In the genomic region with DNA sequence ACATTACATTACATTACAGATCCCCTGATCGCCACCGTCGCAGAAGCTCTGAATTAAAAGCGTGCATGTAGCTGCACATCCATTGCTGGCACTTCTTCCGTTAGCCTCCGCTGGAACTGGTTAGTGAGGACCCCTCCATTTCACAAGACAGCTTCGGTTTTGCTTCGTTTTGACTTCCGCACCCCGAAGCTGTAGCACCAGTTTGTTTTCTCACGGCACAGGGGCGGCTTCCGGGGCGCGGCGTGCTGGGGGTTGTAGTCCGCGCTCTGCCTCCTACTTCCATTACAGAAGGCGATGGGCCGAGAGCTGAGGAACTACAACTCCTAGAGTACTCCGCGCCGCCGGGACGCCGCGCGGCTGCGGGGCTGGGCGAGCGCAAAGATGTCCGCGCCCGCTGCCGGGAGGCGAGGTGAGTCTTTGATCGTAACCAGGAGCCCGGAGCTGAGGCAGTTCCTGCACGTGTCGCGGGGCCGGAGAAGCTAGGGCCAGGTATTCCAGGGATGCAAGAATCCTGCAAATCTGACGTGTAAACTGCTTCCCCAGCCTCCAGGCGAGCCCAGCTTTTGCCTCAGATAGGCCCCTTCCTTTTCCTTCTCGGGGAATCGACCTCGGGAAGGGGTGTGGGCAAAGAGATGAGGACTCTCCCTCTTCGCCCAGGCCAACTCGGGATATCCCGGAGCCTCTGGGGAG, we compare ENCODE assay signal across 1 cellular context.
TF ChIP-seq lines count a peak whose summit lies in the region.

A gene (plus strand): TSS at position 352 of the 690 bp plus-strand sequence. CDS start 387 bp downstream, outside the sequence.

TF ChIP-seq in HepG2, 621 proteins besides CTCF, POLR2A, EP300 and RAD21 (continued from another document and continues in another):
- TF ChIP-seq, protein P1, sequence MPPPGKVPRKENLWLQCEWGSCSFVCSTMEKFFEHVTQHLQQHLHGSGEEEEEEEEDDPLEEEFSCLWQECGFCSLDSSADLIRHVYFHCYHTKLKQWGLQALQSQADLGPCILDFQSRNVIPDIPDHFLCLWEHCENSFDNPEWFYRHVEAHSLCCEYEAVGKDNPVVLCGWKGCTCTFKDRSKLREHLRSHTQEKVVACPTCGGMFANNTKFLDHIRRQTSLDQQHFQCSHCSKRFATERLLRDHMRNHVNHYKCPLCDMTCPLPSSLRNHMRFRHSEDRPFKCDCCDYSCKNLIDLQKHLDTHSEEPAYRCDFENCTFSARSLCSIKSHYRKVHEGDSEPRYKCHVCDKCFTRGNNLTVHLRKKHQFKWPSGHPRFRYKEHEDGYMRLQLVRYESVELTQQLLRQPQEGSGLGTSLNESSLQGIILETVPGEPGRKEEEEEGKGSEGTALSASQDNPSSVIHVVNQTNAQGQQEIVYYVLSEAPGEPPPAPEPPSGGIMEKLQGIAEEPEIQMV (CRISPR knock-in tag; IDR thresholded peaks at IDR 0.05; ENCODE audit: low read depth) = no peak; the same call in 1 of the 2 replicates
- TF ChIP-seq TBX3 (IDR thresholded peaks at IDR 0.05; ENCODE audit: borderline replicate concordance) (no peak), KLF13 (CRISPR knock-in tag; IDR thresholded peaks at IDR 0.05) (no peak), HOXA9 (CRISPR knock-in tag; IDR thresholded peaks at IDR 0.05; ENCODE audit: borderline replicate concordance) (no peak), TEAD3 (CRISPR knock-in tag; optimal IDR thresholded peaks at IDR 0.05; ENCODE audit: borderline replicate concordance) (no peak), ETV5 (CRISPR knock-in tag; IDR thresholded peaks at IDR 0.05; ENCODE audit: borderline replicate concordance) (peak; percentile 79), RFXANK (CRISPR knock-in tag; IDR thresholded peaks at IDR 0.05) (no peak), WIZ (CRISPR knock-in tag; IDR thresholded peaks at IDR 0.05) (no peak), ZNF607 (CRISPR knock-in tag; IDR thresholded peaks at IDR 0.05; ENCODE audit: borderline replicate concordance) (0 out of 2 replicates have a peak, but pooled peaks have one; percentile 28), ARHGAP35 (CRISPR knock-in tag; IDR thresholded peaks at IDR 0.05; ENCODE audit: borderline replicate concordance) (no peak), SRSF9 (IDR thresholded peaks at IDR 0.05; ENCODE audit: borderline replicate concordance, insufficient read depth, low read depth, low read length, poor library complexity, severe bottlenecking) (no peak), LCORL (IDR thresholded peaks at IDR 0.05) (no peak), LCORL (CRISPR knock-in tag; IDR thresholded peaks at IDR 0.05) (0 out of 2 replicates have a peak, but pooled peaks have one; percentile 13), ZNF484 (CRISPR knock-in tag; IDR thresholded peaks at IDR 0.05; ENCODE audit: borderline replicate concordance, low read depth) (no peak), GPN1 (CRISPR knock-in tag; IDR thresholded peaks at IDR 0.05; ENCODE audit: borderline replicate concordance) (peak; percentile 22; the same call in 1 of the 2 replicates), ZFY (CRISPR knock-in tag; IDR thresholded peaks at IDR 0.05) (peak; percentile 87), SOX13 (IDR thresholded peaks at IDR 0.05) (no peak), SOX13 (CRISPR knock-in tag; conservative IDR thresholded peaks at IDR 0.05 in 1 of 2, IDR thresholded peaks at IDR 0.05 in 1 of 2) (0 out of 4 replicates have a peak, but pooled peaks of 1 of the 2 experiments have one; percentile 6), ZNF724P (CRISPR knock-in tag; IDR thresholded peaks at IDR 0.05; ENCODE audit: borderline replicate concordance) (0 out of 2 replicates have a peak, but pooled peaks have one; percentile 70), ZNF703 (CRISPR knock-in tag; IDR thresholded peaks at IDR 0.05; ENCODE audit: borderline replicate concordance) (no peak), ZNF10 (CRISPR knock-in tag; IDR thresholded peaks at IDR 0.05; ENCODE audit: borderline replicate concordance, low read depth) (no peak), KAT8 (CRISPR knock-in tag; IDR thresholded peaks at IDR 0.05) (peak; percentile 96), ZIK1 (CRISPR knock-in tag; IDR thresholded peaks at IDR 0.05; ENCODE audit: borderline replicate concordance, low read depth) (peak; percentile 59; the same call in 1 of the 2 replicates), ZBTB1 (CRISPR knock-in tag; IDR thresholded peaks at IDR 0.05; ENCODE audit: borderline replicate concordance) (no peak), FOXP1 (IDR thresholded peaks at IDR 0.05) (no peak), FOXP1 (CRISPR knock-in tag; IDR thresholded peaks at IDR 0.05) (no peak), GABPA (IDR thresholded peaks at IDR 0.05; ENCODE audit: low read depth, low read length) (peak; percentile 86), GABPA (CRISPR knock-in tag; IDR thresholded peaks at IDR 0.05; ENCODE audit: low read depth) (peak; percentile 94), RBM22 (optimal IDR thresholded peaks at IDR 0.05; ENCODE audit: low read length) (peak; percentile 10), SUZ12 (IDR thresholded peaks at IDR 0.05; ENCODE audit: low read depth, low read length) (peak; percentile 81), ZNF891 (CRISPR knock-in tag; IDR thresholded peaks at IDR 0.05) (peak; percentile 63; the same call in 1 of the 2 replicates), SRY (CRISPR knock-in tag; IDR thresholded peaks at IDR 0.05) (no peak), ZNF121 (CRISPR knock-in tag; IDR thresholded peaks at IDR 0.05) (no peak), KDM2A (CRISPR knock-in tag; IDR thresholded peaks at IDR 0.05; ENCODE audit: borderline replicate concordance, low read depth) (peak; percentile 67), ELF3 (CRISPR knock-in tag; IDR thresholded peaks at IDR 0.05) (peak; percentile 55), FOSL2 (CRISPR knock-in tag; IDR thresholded peaks at IDR 0.05) (no peak; the same call in 1 of the 2 replicates), MEF2D (CRISPR knock-in tag; IDR thresholded peaks at IDR 0.05) (0 out of 2 replicates have a peak, but pooled peaks have one; percentile 40), THYN1 (CRISPR knock-in tag; IDR thresholded peaks at IDR 0.05; ENCODE audit: borderline replicate concordance, low read depth) (no peak), AHR (CRISPR knock-in tag; IDR thresholded peaks at IDR 0.05) (peak; percentile 51; the same call in 1 of the 2 replicates), FOXA3 (CRISPR knock-in tag; IDR thresholded peaks at IDR 0.05) (peak; percentile 39)
- TF ChIP-seq, protein P2, sequence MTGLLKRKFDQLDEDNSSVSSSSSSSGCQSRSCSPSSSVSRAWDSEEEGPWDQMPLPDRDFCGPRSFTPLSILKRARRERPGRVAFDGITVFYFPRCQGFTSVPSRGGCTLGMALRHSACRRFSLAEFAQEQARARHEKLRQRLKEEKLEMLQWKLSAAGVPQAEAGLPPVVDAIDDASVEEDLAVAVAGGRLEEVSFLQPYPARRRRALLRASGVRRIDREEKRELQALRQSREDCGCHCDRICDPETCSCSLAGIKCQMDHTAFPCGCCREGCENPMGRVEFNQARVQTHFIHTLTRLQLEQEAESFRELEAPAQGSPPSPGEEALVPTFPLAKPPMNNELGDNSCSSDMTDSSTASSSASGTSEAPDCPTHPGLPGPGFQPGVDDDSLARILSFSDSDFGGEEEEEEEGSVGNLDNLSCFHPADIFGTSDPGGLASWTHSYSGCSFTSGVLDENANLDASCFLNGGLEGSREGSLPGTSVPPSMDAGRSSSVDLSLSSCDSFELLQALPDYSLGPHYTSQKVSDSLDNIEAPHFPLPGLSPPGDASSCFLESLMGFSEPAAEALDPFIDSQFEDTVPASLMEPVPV (CRISPR knock-in tag; IDR thresholded peaks at IDR 0.05) = peak; percentile 78; the same call in 1 of the 2 replicates
- TF ChIP-seq, protein P3, sequence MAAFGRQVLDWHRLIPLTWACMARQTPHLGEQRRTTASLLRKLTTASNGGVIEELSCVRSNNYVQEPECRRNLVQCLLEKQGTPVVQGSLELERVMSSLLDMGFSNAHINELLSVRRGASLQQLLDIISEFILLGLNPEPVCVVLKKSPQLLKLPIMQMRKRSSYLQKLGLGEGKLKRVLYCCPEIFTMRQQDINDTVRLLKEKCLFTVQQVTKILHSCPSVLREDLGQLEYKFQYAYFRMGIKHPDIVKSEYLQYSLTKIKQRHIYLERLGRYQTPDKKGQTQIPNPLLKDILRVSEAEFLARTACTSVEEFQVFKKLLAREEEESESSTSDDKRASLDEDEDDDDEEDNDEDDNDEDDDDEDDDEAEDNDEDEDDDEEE (CRISPR knock-in tag; IDR thresholded peaks at IDR 0.05) = peak; percentile 45; the same call in 1 of the 2 replicates
- TF ChIP-seq, protein P4, sequence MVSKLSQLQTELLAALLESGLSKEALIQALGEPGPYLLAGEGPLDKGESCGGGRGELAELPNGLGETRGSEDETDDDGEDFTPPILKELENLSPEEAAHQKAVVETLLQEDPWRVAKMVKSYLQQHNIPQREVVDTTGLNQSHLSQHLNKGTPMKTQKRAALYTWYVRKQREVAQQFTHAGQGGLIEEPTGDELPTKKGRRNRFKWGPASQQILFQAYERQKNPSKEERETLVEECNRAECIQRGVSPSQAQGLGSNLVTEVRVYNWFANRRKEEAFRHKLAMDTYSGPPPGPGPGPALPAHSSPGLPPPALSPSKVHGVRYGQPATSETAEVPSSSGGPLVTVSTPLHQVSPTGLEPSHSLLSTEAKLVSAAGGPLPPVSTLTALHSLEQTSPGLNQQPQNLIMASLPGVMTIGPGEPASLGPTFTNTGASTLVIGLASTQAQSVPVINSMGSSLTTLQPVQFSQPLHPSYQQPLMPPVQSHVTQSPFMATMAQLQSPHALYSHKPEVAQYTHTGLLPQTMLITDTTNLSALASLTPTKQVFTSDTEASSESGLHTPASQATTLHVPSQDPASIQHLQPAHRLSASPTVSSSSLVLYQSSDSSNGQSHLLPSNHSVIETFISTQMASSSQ (IDR thresholded peaks at IDR 0.05; ENCODE audit: low read depth) = no peak
- TF ChIP-seq, protein P4 (CRISPR knock-in tag; IDR thresholded peaks at IDR 0.05; ENCODE audit: borderline replicate concordance) = 0 out of 2 replicates have a peak, but pooled peaks have one; percentile 9
- TF ChIP-seq, protein P5, sequence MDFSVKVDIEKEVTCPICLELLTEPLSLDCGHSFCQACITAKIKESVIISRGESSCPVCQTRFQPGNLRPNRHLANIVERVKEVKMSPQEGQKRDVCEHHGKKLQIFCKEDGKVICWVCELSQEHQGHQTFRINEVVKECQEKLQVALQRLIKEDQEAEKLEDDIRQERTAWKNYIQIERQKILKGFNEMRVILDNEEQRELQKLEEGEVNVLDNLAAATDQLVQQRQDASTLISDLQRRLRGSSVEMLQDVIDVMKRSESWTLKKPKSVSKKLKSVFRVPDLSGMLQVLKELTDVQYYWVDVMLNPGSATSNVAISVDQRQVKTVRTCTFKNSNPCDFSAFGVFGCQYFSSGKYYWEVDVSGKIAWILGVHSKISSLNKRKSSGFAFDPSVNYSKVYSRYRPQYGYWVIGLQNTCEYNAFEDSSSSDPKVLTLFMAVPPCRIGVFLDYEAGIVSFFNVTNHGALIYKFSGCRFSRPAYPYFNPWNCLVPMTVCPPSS (IDR thresholded peaks at IDR 0.05) = no peak
- TF ChIP-seq, protein P6, sequence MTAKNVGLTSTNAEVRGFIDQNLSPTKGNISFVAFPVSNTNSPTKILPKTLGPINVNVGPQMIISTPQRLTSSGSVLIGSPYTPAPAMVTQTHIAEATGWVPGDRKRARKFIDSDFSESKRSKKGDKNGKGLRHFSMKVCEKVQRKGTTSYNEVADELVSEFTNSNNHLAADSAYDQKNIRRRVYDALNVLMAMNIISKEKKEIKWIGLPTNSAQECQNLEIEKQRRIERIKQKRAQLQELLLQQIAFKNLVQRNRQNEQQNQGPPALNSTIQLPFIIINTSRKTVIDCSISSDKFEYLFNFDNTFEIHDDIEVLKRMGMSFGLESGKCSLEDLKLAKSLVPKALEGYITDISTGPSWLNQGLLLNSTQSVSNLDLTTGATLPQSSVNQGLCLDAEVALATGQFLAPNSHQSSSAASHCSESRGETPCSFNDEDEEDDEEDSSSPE (CRISPR knock-in tag; IDR thresholded peaks at IDR 0.05) = peak; percentile 70
- TF ChIP-seq, protein P7, sequence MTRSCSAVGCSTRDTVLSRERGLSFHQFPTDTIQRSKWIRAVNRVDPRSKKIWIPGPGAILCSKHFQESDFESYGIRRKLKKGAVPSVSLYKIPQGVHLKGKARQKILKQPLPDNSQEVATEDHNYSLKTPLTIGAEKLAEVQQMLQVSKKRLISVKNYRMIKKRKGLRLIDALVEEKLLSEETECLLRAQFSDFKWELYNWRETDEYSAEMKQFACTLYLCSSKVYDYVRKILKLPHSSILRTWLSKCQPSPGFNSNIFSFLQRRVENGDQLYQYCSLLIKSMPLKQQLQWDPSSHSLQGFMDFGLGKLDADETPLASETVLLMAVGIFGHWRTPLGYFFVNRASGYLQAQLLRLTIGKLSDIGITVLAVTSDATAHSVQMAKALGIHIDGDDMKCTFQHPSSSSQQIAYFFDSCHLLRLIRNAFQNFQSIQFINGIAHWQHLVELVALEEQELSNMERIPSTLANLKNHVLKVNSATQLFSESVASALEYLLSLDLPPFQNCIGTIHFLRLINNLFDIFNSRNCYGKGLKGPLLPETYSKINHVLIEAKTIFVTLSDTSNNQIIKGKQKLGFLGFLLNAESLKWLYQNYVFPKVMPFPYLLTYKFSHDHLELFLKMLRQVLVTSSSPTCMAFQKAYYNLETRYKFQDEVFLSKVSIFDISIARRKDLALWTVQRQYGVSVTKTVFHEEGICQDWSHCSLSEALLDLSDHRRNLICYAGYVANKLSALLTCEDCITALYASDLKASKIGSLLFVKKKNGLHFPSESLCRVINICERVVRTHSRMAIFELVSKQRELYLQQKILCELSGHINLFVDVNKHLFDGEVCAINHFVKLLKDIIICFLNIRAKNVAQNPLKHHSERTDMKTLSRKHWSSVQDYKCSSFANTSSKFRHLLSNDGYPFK (CRISPR knock-in tag; IDR thresholded peaks at IDR 0.05; ENCODE audit: borderline replicate concordance) = peak; percentile 88; the same call in 1 of the 2 replicates
- TF ChIP-seq, protein P8, sequence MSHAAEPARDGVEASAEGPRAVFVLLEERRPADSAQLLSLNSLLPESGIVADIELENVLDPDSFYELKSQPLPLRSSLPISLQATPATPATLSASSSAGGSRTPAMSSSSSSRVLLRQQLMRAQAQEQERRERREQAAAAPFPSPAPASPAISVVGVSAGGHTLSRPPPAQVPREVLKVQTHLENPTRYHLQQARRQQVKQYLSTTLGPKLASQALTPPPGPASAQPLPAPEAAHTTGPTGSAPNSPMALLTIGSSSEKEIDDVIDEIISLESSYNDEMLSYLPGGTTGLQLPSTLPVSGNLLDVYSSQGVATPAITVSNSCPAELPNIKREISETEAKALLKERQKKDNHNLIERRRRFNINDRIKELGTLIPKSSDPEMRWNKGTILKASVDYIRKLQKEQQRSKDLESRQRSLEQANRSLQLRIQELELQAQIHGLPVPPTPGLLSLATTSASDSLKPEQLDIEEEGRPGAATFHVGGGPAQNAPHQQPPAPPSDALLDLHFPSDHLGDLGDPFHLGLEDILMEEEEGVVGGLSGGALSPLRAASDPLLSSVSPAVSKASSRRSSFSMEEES (CRISPR knock-in tag; IDR thresholded peaks at IDR 0.05) = 0 out of 2 replicates have a peak, but pooled peaks have one; percentile 22
